ENCODE assay signal across 8 cellular contexts in genomic region chr14:95320076-95320895, GRCh38. TPM values are rescaled to one million over a fixed set of nuclear protein-coding genes. Genes with fewer than 3 reads are reported as not detected.
DNase-seq lines count a peak whose midpoint lies in the region; ATAC-seq and TF ChIP-seq lines count a peak whose summit lies in the region.

No MANE protein-coding gene starts in this region.

- no peaks in the 10 kb centered on the region for H3K9me3 ChIP-seq in thymus (ENCODE audit: control insufficient read depth)

- H3K27ac Mint-ChIP-seq in natural killer cell, result no peak overlapping the region
- H3K27ac Mint-ChIP-seq in natural killer cell treated with Interleukin-12 subunit alpha and Interleukin-12 subunit beta and Interleukin-15 and Interleukin-18, amount 100 ng/mL, for 72 hours, result no peak overlapping the region
- H3K27ac Mint-ChIP-seq in activated T-helper 17 cell treated with anti-CD3 and anti-CD28 coated beads, Interleukin-2, amount 50 U/mL, for 72 hours, result no peak overlapping the region
- no peak overlapping the region for H3K27ac Mint-ChIP-seq in immature natural killer cell

- TF ChIP-seq CTCF in natural killer cell (IDR thresholded peaks at IDR 0.05), result no peak

- H3K4me3 Mint-ChIP-seq in natural killer cell (peak overlapping the region; percentile 74), immature natural killer cell (peak overlapping the region; percentile 48 to 73 (median 57))
- no peak overlapping the region for H3K4me3 Mint-ChIP-seq in natural killer cell treated with Interleukin-12 subunit alpha and Interleukin-12 subunit beta and Interleukin-15 and Interleukin-18, amount 100 ng/mL, for 72 hours
- H3K4me3 Mint-ChIP-seq in activated T-helper 17 cell treated with anti-CD3 and anti-CD28 coated beads, Interleukin-2, amount 50 U/mL, for 72 hours, result peak overlapping the region; percentile 71

- H3K36me3 Mint-ChIP-seq in natural killer cell (no peaks in the 10 kb centered on the region), immature natural killer cell (no peaks in the 10 kb centered on the region)
- no peaks in the 10 kb centered on the region for H3K36me3 Mint-ChIP-seq in natural killer cell treated with Interleukin-12 subunit alpha and Interleukin-12 subunit beta and Interleukin-15 and Interleukin-18, amount 100 ng/mL, for 72 hours
- no peaks in the 10 kb centered on the region for H3K36me3 Mint-ChIP-seq in activated T-helper 17 cell treated with anti-CD3 and anti-CD28 coated beads, Interleukin-2, amount 50 U/mL, for 72 hours (ENCODE audit: low read depth)

- no peaks in the 10 kb centered on the region for H3K36me3 ChIP-seq in thymus (ENCODE audit: control insufficient read depth, insufficient read depth)

- H3K9me3 Mint-ChIP-seq in natural killer cell (no peaks in the 10 kb centered on the region), immature natural killer cell (peaks cover 0 to 2% (median 0%) of the 10 kb centered on the region in 6 donors)
- no peaks in the 10 kb centered on the region for H3K9me3 Mint-ChIP-seq in natural killer cell treated with Interleukin-12 subunit alpha and Interleukin-12 subunit beta and Interleukin-15 and Interleukin-18, amount 100 ng/mL, for 72 hours
- H3K9me3 Mint-ChIP-seq in activated T-helper 17 cell treated with anti-CD3 and anti-CD28 coated beads, Interleukin-2, amount 50 U/mL, for 72 hours, result no peaks in the 10 kb centered on the region

- H3K4me3 ChIP-seq in thymus (ENCODE audit: low read length), result peak overlapping the region; percentile 68

- H3K4me1 Mint-ChIP-seq in natural killer cell (peaks cover 0 to 17% of the 10 kb centered on the region in 2 donors), immature natural killer cell (peaks cover 8 to 12% of the 10 kb centered on the region in 2 donors)
- H3K4me1 Mint-ChIP-seq in natural killer cell treated with Interleukin-12 subunit alpha and Interleukin-12 subunit beta and Interleukin-15 and Interleukin-18, amount 100 ng/mL, for 72 hours (ENCODE audit: low read depth in 2 of 2), result peaks cover 0 to 7% of the 10 kb centered on the region in 2 donors
- H3K4me1 Mint-ChIP-seq in activated T-helper 17 cell treated with anti-CD3 and anti-CD28 coated beads, Interleukin-2, amount 50 U/mL, for 72 hours, result no peaks in the 10 kb centered on the region

- WGBS in thymus, result 37% methylated on average over 32 of the region's 32 CpGs

- H3K4me1 ChIP-seq in thymus (ENCODE audit: control insufficient read depth, insufficient read depth, low read length), result peaks cover 6% of the 10 kb centered on the region

- DNase-seq in natural killer cell (no peak), immature natural killer cell (no peak), NCI-H524 treated with DMSO at 0.1 percent for 48 hours (lab: John Stamatoyannopoulos, UW) (no peak), DMS79 (lab: John Stamatoyannopoulos, UW) (no peak)
- no peak for DNase-seq in natural killer cell treated with Interleukin-12 subunit alpha and Interleukin-12 subunit beta and Interleukin-15 and Interleukin-18, amount 100 ng/mL, for 72 hours (ENCODE audit: low spot score)

- intact Hi-C loops in natural killer cell (cut with micrococcal nuclease), result no loop called here

- H3K27me3 Mint-ChIP-seq in natural killer cell (ENCODE audit: low read depth in 2 of 2), result peaks cover 32% of the 10 kb centered on the region in 2 donors
- H3K27me3 Mint-ChIP-seq in natural killer cell treated with Interleukin-12 subunit alpha and Interleukin-12 subunit beta and Interleukin-15 and Interleukin-18, amount 100 ng/mL, for 72 hours, result peaks cover 32 to 43% of the 10 kb centered on the region in 2 donors
- H3K27me3 Mint-ChIP-seq in activated T-helper 17 cell treated with anti-CD3 and anti-CD28 coated beads, Interleukin-2, amount 50 U/mL, for 72 hours, result peaks cover 30% of the 10 kb centered on the region
- peaks cover 7 to 17% (median 10%) of the 10 kb centered on the region in 3 donors for H3K27me3 Mint-ChIP-seq in immature natural killer cell (ENCODE audit: low read depth in 3 of 3)

- H3K27ac ChIP-seq in thymus (ENCODE audit: low read depth), result peak overlapping the region; percentile 60

- ATAC-seq in natural killer cell, result no peak
- no peak for ATAC-seq in natural killer cell treated with Interleukin-12 subunit alpha and Interleukin-12 subunit beta and Interleukin-15 and Interleukin-18, amount 100 ng/mL, for 72 hours
- peak; percentile 3 for ATAC-seq in activated T-helper 17 cell treated with anti-CD3 and anti-CD28 coated beads, Interleukin-2, amount 50 U/mL, for 72 hours (replicated peaks)
- ATAC-seq in GM18519 (IDR thresholded peaks at IDR 0.05; ENCODE audit: low FRiP score, unreplicated experiment), result no peak

- peaks cover 6% of the 10 kb centered on the region for H3K27me3 ChIP-seq in thymus (ENCODE audit: control insufficient read depth, insufficient read depth)

RNA-seq across cellular contexts. Expression of gene CLMN, which starts 0.6 kb away (rescaled TPM):
- total RNA-seq in natural killer cell, result 1 to 10 TPM in 2 of 3 donors, under 1 TPM in 1; 0.80 to 2.0 (median 1.8) TPM
- 1 to 10 TPM; 2.6 to 3.5 TPM for total RNA-seq in natural killer cell treated with Interleukin-12 subunit alpha and Interleukin-12 subunit beta and Interleukin-15 and Interleukin-18, amount 100 ng/mL, for 72 hours
- 1 to 10 TPM in 1 of 2 donors, under 1 TPM in 1; 0.95 to 5.3 TPM for total RNA-seq in activated T-helper 17 cell treated with anti-CD3 and anti-CD28 coated beads, Interleukin-2, amount 50 U/mL, for 72 hours
- under 1 TPM in 2 of 3 donors, not detected in 1; 0.09 to 0.39 TPM for polyA plus RNA-seq in immature natural killer cell
- 1.9 TPM for polyA plus RNA-seq in thymus
